ENCODE assay signal across 8 cellular contexts in the genomic region with DNA sequence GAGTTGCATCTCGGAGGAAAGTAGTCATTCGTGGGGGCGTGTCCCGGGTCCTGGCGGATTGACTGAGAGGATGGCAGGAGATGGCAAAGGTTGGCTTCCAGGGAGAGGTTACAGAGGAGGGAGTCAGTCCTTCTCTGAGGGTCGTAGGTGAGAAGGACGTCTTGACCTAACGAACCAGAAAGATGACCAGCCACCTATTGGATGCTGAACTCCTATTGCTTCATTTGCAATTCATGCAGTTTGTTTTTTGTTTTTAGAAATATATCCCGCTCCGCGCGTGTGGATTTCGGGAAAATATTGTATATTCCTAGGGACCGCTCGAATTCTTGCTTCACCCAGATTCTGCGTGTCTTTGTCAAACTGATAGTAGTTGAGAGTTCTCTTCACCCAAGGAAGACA. TPM values are rescaled to one million over a fixed set of nuclear protein-coding genes. Genes with fewer than 3 reads are reported as not detected.
DNase-seq lines count a peak whose midpoint lies in the region; ATAC-seq and TF ChIP-seq lines count a peak whose summit lies in the region.

No MANE protein-coding gene starts in this region.

- H3K9ac ChIP-seq in ES-I3 (ENCODE audit: low read depth, low read length): peak overlapping the region; percentile 83

- peaks cover 12% of the 10 kb centered on the region for H3K36me3 Mint-ChIP-seq in activated naive CD8-positive, alpha-beta T cell treated with anti-CD3 and anti-CD28 coated beads for 36 hours

- peak overlapping the region; percentile 95 for H3K27ac Mint-ChIP-seq in activated naive CD8-positive, alpha-beta T cell treated with anti-CD3 and anti-CD28 coated beads for 36 hours

- H3K27ac ChIP-seq in hepatocyte (peak overlapping the region; percentile 98), skin epidermis (peak overlapping the region; percentile 35 to 97 (median 89))

- H3K9me2 ChIP-seq in hepatocyte (replicated peaks; ENCODE audit: insufficient read depth): no peaks in the 10 kb centered on the region

- TF ChIP-seq CTCF in hepatocyte (IDR thresholded peaks at IDR 0.05; ENCODE audit: poor library complexity): no peak

- H4K20me1 ChIP-seq in hepatocyte (ENCODE audit: insufficient read depth, poor library complexity, severe bottlenecking): no peaks in the 10 kb centered on the region

- no peak for ATAC-seq in HG02571 (IDR thresholded peaks at IDR 0.05; ENCODE audit: unreplicated experiment)

- H3K4me1 ChIP-seq in ES-I3 (ENCODE audit: insufficient read depth, low read length): peaks cover 12% of the 10 kb centered on the region; the same call in 1 of the 2 replicates
- peaks cover 20% of the 10 kb centered on the region for H3K4me1 ChIP-seq in hepatocyte (ENCODE audit: insufficient read depth)

- H3K27me3 Mint-ChIP-seq in activated naive CD8-positive, alpha-beta T cell treated with anti-CD3 and anti-CD28 coated beads for 36 hours: no peaks in the 10 kb centered on the region

- H2AFZ ChIP-seq in hepatocyte: peak overlapping the region; percentile 98

- H3K36me3 ChIP-seq in ES-I3 (ENCODE audit: insufficient read depth, low read length) (no peaks in the 10 kb centered on the region), hepatocyte (replicated peaks; ENCODE audit: insufficient read depth, low read depth) (no peaks in the 10 kb centered on the region)

- peak overlapping the region; percentile 74 for H3K4me2 ChIP-seq in hepatocyte

- 3% methylated on average over 16 of the region's 16 CpGs for WGBS in hepatocyte (ENCODE audit: low lambda C conversion rate, missing lambda C conversion rate)

- H3K9me3 ChIP-seq in ES-I3 (ENCODE audit: control insufficient read depth, insufficient read depth, low read length) (no peaks in the 10 kb centered on the region), hepatocyte (ENCODE audit: low read depth) (no peaks in the 10 kb centered on the region)

- H3K4me1 Mint-ChIP-seq in activated naive CD8-positive, alpha-beta T cell treated with anti-CD3 and anti-CD28 coated beads for 36 hours: peaks cover 33% of the 10 kb centered on the region

- peaks cover 5% of the 10 kb centered on the region for H3K9me3 Mint-ChIP-seq in activated naive CD8-positive, alpha-beta T cell treated with anti-CD3 and anti-CD28 coated beads for 36 hours

- peak overlapping the region; percentile 62 for H3K4me3 ChIP-seq in hepatocyte
- peak overlapping the region; percentile 76 to 95 (median 87) for H3K4me3 ChIP-seq in skin epidermis

- DNase-seq in NCI-H226 (peak; percentile 5), hepatocyte (ENCODE audit: low spot score) (peak; percentile 71), NCI-H128 (lab: John Stamatoyannopoulos, UW; ENCODE audit: unreplicated experiment) (no peak)
- peak; percentile 78 for DNase-seq in activated naive CD8-positive, alpha-beta T cell treated with anti-CD3 and anti-CD28 coated beads for 36 hours
- DNase-seq in central memory CD4-positive, alpha-beta T cell: no peak

- peak overlapping the region; percentile 95 for H3K4me3 Mint-ChIP-seq in activated naive CD8-positive, alpha-beta T cell treated with anti-CD3 and anti-CD28 coated beads for 36 hours

- H3K27me3 ChIP-seq in hepatocyte: no peaks in the 10 kb centered on the region

- H3K79me2 ChIP-seq in hepatocyte: peaks cover 47% of the 10 kb centered on the region

RNA-seq across cellular contexts. Expression of a gene that starts 0.5 kb away (rescaled TPM):
- total RNA-seq in activated naive CD8-positive, alpha-beta T cell treated with anti-CD3 and anti-CD28 coated beads for 36 hours: 1 to 10 TPM; 1.6 to 1.9 TPM
- total RNA-seq in hepatocyte: 10.6 and 14.6 TPM in 2 replicates
- polyA plus RNA-seq in hepatocyte: 10.1 and 11.6 TPM in 2 replicates

Comparison
In these comparisons a context has a peak if more than half of its experiments do, and no peak if none do; other contexts are left out.
1. DNase-seq: peak in NCI-H226 (single experiment), activated naive CD8-positive, alpha-beta T cell treated with anti-CD3 and anti-CD28 coated beads for 36 hours (single experiment) and hepatocyte (single experiment); none in central memory CD4-positive, alpha-beta T cell (single experiment) and NCI-H128 (single experiment).